Comparison of ENCODE assay signal across 13 cellular contexts in genomic region chr12:83827860-83828259, GRCh38.
DNase-seq lines count a peak whose midpoint lies in the region; ATAC-seq and TF ChIP-seq lines count a peak whose summit lies in the region.
"Had no signal": no experiment of that assay in that cellular context is flagged by ENCODE, and none has a peak within 500 bp of the region (broad histone marks: within the 10 kb centered on the region; RNA-seq: fewer than 3 reads in every experiment).

No MANE protein-coding gene starts in this region.

- TF ChIP-seq CTCF in 22Rv1 (IDR thresholded peaks at IDR 0.05) (peak; percentile 30), MM.1S (IDR thresholded peaks at IDR 0.05; ENCODE audit: low read length) (0 out of 2 replicates have a peak, but pooled peaks have one; percentile 5), SU-DHL-6 (IDR thresholded peaks at IDR 0.05; ENCODE audit: insufficient read depth, low read length, poor library complexity, severe bottlenecking) (peak; percentile 17), hepatocyte (IDR thresholded peaks at IDR 0.05; ENCODE audit: poor library complexity) (peak; percentile 13)

- H3K4me1 Mint-ChIP-seq in stimulated activated naive CD8-positive, alpha-beta T cell treated with anti-CD3 and anti-CD28 coated beads, Interleukin-15, amount 100 ng/mL, for 72 hours: no peaks in the 10 kb centered on the region

- H3K9me2 ChIP-seq in MM.1S (replicated peaks; ENCODE audit: insufficient read depth, low read length): no peaks in the 10 kb centered on the region
- no peaks in the 10 kb centered on the region for H3K9me2 ChIP-seq in SU-DHL-6 (replicated peaks; ENCODE audit: insufficient read depth, low read length)
- H3K9me2 ChIP-seq in hepatocyte (replicated peaks; ENCODE audit: insufficient read depth): no peaks in the 10 kb centered on the region

- H3K9me3 ChIP-seq in MM.1S (replicated peaks; ENCODE audit: insufficient read depth, low read length) (no peaks in the 10 kb centered on the region), SU-DHL-6 (ENCODE audit: insufficient read depth, low read length) (no peaks in the 10 kb centered on the region), hepatocyte (ENCODE audit: low read depth) (no peaks in the 10 kb centered on the region)
- H3K9me3 ChIP-seq: suprapubic skin had no signal

- H3K27ac ChIP-seq in 22Rv1 (no peak overlapping the region), MM.1S (ENCODE audit: low read length) (no peak overlapping the region), SU-DHL-6 (ENCODE audit: low read depth, low read length) (no peak overlapping the region), hepatocyte (no peak overlapping the region)
- H3K27ac ChIP-seq: suprapubic skin had no signal

- WGBS in hepatocyte (ENCODE audit: low lambda C conversion rate, missing lambda C conversion rate): 36% methylated on average over 2 of the region's 2 CpGs

- H3K9me3 Mint-ChIP-seq in stimulated activated naive CD8-positive, alpha-beta T cell treated with anti-CD3 and anti-CD28 coated beads, Interleukin-15, amount 100 ng/mL, for 72 hours: no peaks in the 10 kb centered on the region
- H3K9me3 Mint-ChIP-seq: T-helper 2 cell treated with Interferon-gamma antibody and Interleukin-4, amounts not matched to agents 5 μg/mL and 100 μg/mL, for 36 hours had no signal

- H3F3A ChIP-seq in MM.1S (ENCODE audit: insufficient read depth, low read length) (no peaks in the 10 kb centered on the region), SU-DHL-6 (ENCODE audit: insufficient read depth) (no peaks in the 10 kb centered on the region)

- no peak overlapping the region for H2AFZ ChIP-seq in MM.1S (ENCODE audit: low read length)
- H2AFZ ChIP-seq in SU-DHL-6 (ENCODE audit: low read depth, low read length, severe bottlenecking): peak overlapping the region; percentile 91
- no peak overlapping the region for H2AFZ ChIP-seq in hepatocyte

- H3K4me3 ChIP-seq in MM.1S (ENCODE audit: low read length) (no peak overlapping the region), SU-DHL-6 (ENCODE audit: insufficient read depth, low read length, poor library complexity, severe bottlenecking) (no peak overlapping the region), hepatocyte (no peak overlapping the region)
- H3K4me3 ChIP-seq: suprapubic skin had no signal

- no peaks in the 10 kb centered on the region for H4K20me1 ChIP-seq in MM.1S (ENCODE audit: insufficient read depth, low read length)
- H4K20me1 ChIP-seq in SU-DHL-6 (ENCODE audit: low read depth, low read length): no peaks in the 10 kb centered on the region
- no peaks in the 10 kb centered on the region for H4K20me1 ChIP-seq in hepatocyte (ENCODE audit: insufficient read depth, poor library complexity, severe bottlenecking)

- H3K27ac Mint-ChIP-seq in stimulated activated naive CD8-positive, alpha-beta T cell treated with anti-CD3 and anti-CD28 coated beads, Interleukin-15, amount 100 ng/mL, for 72 hours: no peak overlapping the region
- H3K27ac Mint-ChIP-seq: T-helper 2 cell treated with Interferon-gamma antibody and Interleukin-4, amounts not matched to agents 5 μg/mL and 100 μg/mL, for 36 hours had no signal

- no peaks in the 10 kb centered on the region for H3K4me1 ChIP-seq in MM.1S (ENCODE audit: low read length)
- no peaks in the 10 kb centered on the region for H3K4me1 ChIP-seq in hepatocyte (ENCODE audit: insufficient read depth)

- H3K79me2 ChIP-seq in MM.1S (ENCODE audit: low read length) (no peaks in the 10 kb centered on the region), SU-DHL-6 (ENCODE audit: insufficient read depth, low read length) (no peaks in the 10 kb centered on the region), hepatocyte (no peaks in the 10 kb centered on the region)

- H3K9ac ChIP-seq in MM.1S (ENCODE audit: low read length): no peak overlapping the region
- H3K9ac ChIP-seq in SU-DHL-6 (ENCODE audit: low read length): no peak overlapping the region

- no peaks in the 10 kb centered on the region for H3K27me3 Mint-ChIP-seq in stimulated activated naive CD8-positive, alpha-beta T cell treated with anti-CD3 and anti-CD28 coated beads, Interleukin-15, amount 100 ng/mL, for 72 hours

- DNase-seq in MM.1S (no peak), hepatocyte (ENCODE audit: low spot score) (peak; percentile 7), NCI-H2107 treated with DMSO at 0.1 percent for 48 hours (lab: John Stamatoyannopoulos, UW; ENCODE audit: unreplicated experiment) (no peak), NCI-H510A (lab: John Stamatoyannopoulos, UW) (no peak)
- no peak for DNase-seq in activated CD4-positive, alpha-beta T cell treated with anti-CD3 and anti-CD28 coated beads, Interleukin-2, amount 50 U/mL, for 1 hour
- DNase-seq in stimulated activated naive CD8-positive, alpha-beta T cell treated with anti-CD3 and anti-CD28 coated beads, Interleukin-15, amount 100 ng/mL, for 72 hours: no peak
- DNase-seq: effector CD4-positive, alpha-beta T cell; NCI-H1105 had no signal

- no peak overlapping the region for H3K4me3 Mint-ChIP-seq in stimulated activated naive CD8-positive, alpha-beta T cell treated with anti-CD3 and anti-CD28 coated beads, Interleukin-15, amount 100 ng/mL, for 72 hours
- H3K4me3 Mint-ChIP-seq: mesothelial cell of epicardium; T-helper 2 cell treated with Interferon-gamma antibody and Interleukin-4, amounts not matched to agents 5 μg/mL and 100 μg/mL, for 36 hours had no signal

- no peak for ATAC-seq in stimulated activated naive CD8-positive, alpha-beta T cell treated with anti-CD3 and anti-CD28 coated beads, Interleukin-15, amount 100 ng/mL, for 72 hours

- no peaks in the 10 kb centered on the region for H3K36me3 ChIP-seq in MM.1S (replicated peaks; ENCODE audit: insufficient read depth, low read length)
- H3K36me3 ChIP-seq in SU-DHL-6 (ENCODE audit: low read length): no peaks in the 10 kb centered on the region
- H3K36me3 ChIP-seq in hepatocyte (replicated peaks; ENCODE audit: insufficient read depth, low read depth): no peaks in the 10 kb centered on the region
- H3K36me3 ChIP-seq: suprapubic skin had no signal

- no peak overlapping the region for H3K4me2 ChIP-seq in MM.1S (ENCODE audit: low read depth, low read length)
- no peak overlapping the region for H3K4me2 ChIP-seq in SU-DHL-6 (ENCODE audit: low read depth, low read length, poor library complexity, severe bottlenecking)
- H3K4me2 ChIP-seq in hepatocyte: no peak overlapping the region

- H3K27me3 ChIP-seq in MM.1S (replicated peaks; ENCODE audit: insufficient read depth, low read length): no peaks in the 10 kb centered on the region
- H3K27me3 ChIP-seq in SU-DHL-6 (ENCODE audit: low read length): no peaks in the 10 kb centered on the region
- no peaks in the 10 kb centered on the region for H3K27me3 ChIP-seq in hepatocyte
- H3K27me3 ChIP-seq: suprapubic skin had no signal
